In genomic region chr6:108735310-108735990, GRCh38 we compare ENCODE assay signal across 1 cellular context.
A peak's percentile ranks its signal among the peaks of the same experiment; 100 is the strongest.
TF ChIP-seq lines count a peak whose summit lies in the region.

No MANE protein-coding gene starts in this region.

TF ChIP-seq in K562, 482 proteins besides CTCF, POLR2A, EP300 and RAD21 (continued from another document):
- TF ChIP-seq MLLT1 (IDR thresholded peaks at IDR 0.05) = no peak
- TF ChIP-seq RAD51 (IDR thresholded peaks at IDR 0.05; ENCODE audit: borderline replicate concordance, low read depth) = peak; percentile 13; the same call in 1 of the 2 replicates
- TF ChIP-seq RBM25 (IDR thresholded peaks at IDR 0.05; ENCODE audit: low read depth, low read length, severe bottlenecking) = peak; percentile 70
- 0 out of 4 replicates have a peak, but pooled peaks of 1 of the 2 experiments have one; percentile 34 for TF ChIP-seq KDM1A (IDR thresholded peaks at IDR 0.05)
- TF ChIP-seq TFE3 (CRISPR knock-in tag; IDR thresholded peaks at IDR 0.05) = peak; percentile 87
- 0 out of 4 replicates have a peak, but pooled peaks of 1 of the 2 experiments have one; percentile 8 for TF ChIP-seq HDAC1 (IDR thresholded peaks at IDR 0.05)
- TF ChIP-seq ZNF668 (CRISPR knock-in tag; IDR thresholded peaks at IDR 0.05) = no peak
- TF ChIP-seq TOE1 (IDR thresholded peaks at IDR 0.05; ENCODE audit: borderline replicate concordance) = 0 out of 2 replicates have a peak, but pooled peaks have one; percentile 41
- TF ChIP-seq TOE1 (CRISPR knock-in tag; IDR thresholded peaks at IDR 0.05; ENCODE audit: borderline replicate concordance, low read depth) = no peak
- peak; percentile 28; the same call in 1 of the 2 replicates for TF ChIP-seq ADNP (tag; IDR thresholded peaks at IDR 0.05)
